24 cellular contexts compared by ENCODE assay signal in the genomic region with DNA sequence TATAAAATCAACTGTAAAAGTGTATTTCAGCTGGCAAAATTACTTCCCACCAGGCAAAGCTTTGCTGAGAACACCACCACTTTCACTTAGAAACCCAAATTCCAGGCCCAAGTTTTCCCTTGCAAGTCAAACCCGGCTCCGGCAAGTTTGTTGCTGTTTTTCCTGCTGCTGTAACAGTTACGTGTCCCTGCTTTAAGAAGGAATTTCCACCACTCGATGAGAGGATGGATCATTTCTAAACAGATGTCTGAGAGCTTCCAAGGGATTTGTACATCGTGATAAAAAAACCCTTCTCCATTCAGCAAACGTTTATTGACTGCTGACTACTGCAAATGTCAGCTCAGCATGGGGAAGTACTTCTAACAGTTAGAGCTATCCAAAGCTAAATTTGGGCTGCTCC. TPM values are rescaled to one million over a fixed set of nuclear protein-coding genes. Genes with fewer than 3 reads are reported as not detected.
A peak's percentile ranks its signal among the peaks of the same experiment; 100 is the strongest.
DNase-seq lines count a peak whose midpoint lies in the region; ATAC-seq, FAIRE-seq and TF ChIP-seq lines count a peak whose summit lies in the region.
"Had no signal": no experiment of that assay in that cellular context is flagged by ENCODE, and none has a peak within 500 bp of the region (broad histone marks: within the 10 kb centered on the region; RNA-seq: fewer than 3 reads in every experiment).

No MANE protein-coding gene starts in this region.

- intact Hi-C loops in heart left ventricle (cut with DNase I), result loop anchor here in 1 of 10 donors (10.0 kb wide), 1 partner anchor 513 kb away; no protein-coding TSS in a partner anchor
- intact Hi-C loops in Right ventricle myocardium inferior (cut with DNase I), result loop anchor here (10.0 kb wide), 1 partner anchor 513 kb away; no protein-coding TSS in a partner anchor

- no peaks in the 10 kb centered on the region for H3K27me3 ChIP-seq in heart left ventricle
- H3K27me3 ChIP-seq in adipocyte (replicated peaks; ENCODE audit: control insufficient read depth, insufficient read depth, low read length), result no peaks in the 10 kb centered on the region
- H3K27me3 ChIP-seq in suprapubic skin, result no peaks in the 10 kb centered on the region
- H3K27me3 ChIP-seq: thyroid gland had no signal

- H3K36me3 ChIP-seq in heart left ventricle (no peaks in the 10 kb centered on the region), adipocyte (ENCODE audit: control insufficient read depth, insufficient read depth, low read length, severe bottlenecking) (no peaks in the 10 kb centered on the region), suprapubic skin (no peaks in the 10 kb centered on the region)
- H3K36me3 ChIP-seq: thyroid gland had no signal

- H3K4me3 ChIP-seq in heart left ventricle, result no peak overlapping the region
- no peak overlapping the region for H3K4me3 ChIP-seq in adipocyte (ENCODE audit: low read length)
- H3K4me3 ChIP-seq in suprapubic skin, result no peak overlapping the region
- H3K4me3 ChIP-seq: thyroid gland had no signal

- no peaks in the 10 kb centered on the region for H3K9me3 ChIP-seq in heart left ventricle
- no peaks in the 10 kb centered on the region for H3K9me3 ChIP-seq in adipocyte (ENCODE audit: control insufficient read depth, low read length)
- no peaks in the 10 kb centered on the region for H3K9me3 ChIP-seq in suprapubic skin
- H3K9me3 ChIP-seq: thyroid gland had no signal

- H3K9ac ChIP-seq in adipocyte (ENCODE audit: low read length), result peak overlapping the region; percentile 39

- TF ChIP-seq CTCF in heart left ventricle (IDR thresholded peaks at IDR 0.05), result no peak
- TF ChIP-seq CTCF in suprapubic skin (IDR thresholded peaks at IDR 0.05), result no peak

- H3K4me1 ChIP-seq in heart left ventricle, result peaks cover 0 to 31% (median 16%) of the 10 kb centered on the region in 12 donors
- peaks cover 7% of the 10 kb centered on the region for H3K4me1 ChIP-seq in adipocyte (ENCODE audit: control insufficient read depth, insufficient read depth, low read length)
- peaks cover 27% of the 10 kb centered on the region for H3K4me1 ChIP-seq in suprapubic skin
- H3K4me1 ChIP-seq: thyroid gland had no signal

- TF ChIP-seq EP300 in suprapubic skin (IDR thresholded peaks at IDR 0.05), result no peak

- ATAC-seq in heart left ventricle (no peak), Right ventricle myocardium inferior (no peak)
- ATAC-seq: activated CD8-positive, alpha-beta T cell treated with anti-CD3 and anti-CD28 coated beads for 36 hours; naive thymus-derived CD4-positive, alpha-beta T cell had no signal

- TF ChIP-seq POLR2A in heart left ventricle (IDR thresholded peaks at IDR 0.05) (no peak), suprapubic skin (IDR thresholded peaks at IDR 0.05) (no peak), GM12891 (IDR thresholded peaks at IDR 0.05; ENCODE audit: low read depth, low read length) (no peak)

- no peak for DNase-seq in heart left ventricle
- DNase-seq in Right ventricle myocardium inferior (ENCODE audit: missing footprints), result no peak
- DNase-seq in adipocyte (ENCODE audit: low read depth), result peak; percentile 38
- DNase-seq in hepatic stellate cell (ENCODE audit: low spot score), result peak; percentile 31
- no peak for DNase-seq in suprapubic skin (ENCODE audit: low spot score in 2 of 2)
- no peak for DNase-seq in HuH-7 (ENCODE audit: low spot score)
- DNase-seq in stimulated activated CD4-positive, alpha-beta T cell treated with anti-CD3 and anti-CD28 coated beads, Interleukin-4, amount 100 ng/mL, for 24 hours, result no peak
- no peak for DNase-seq in GM12891 (ENCODE audit: insufficient read length, low spot score)
- DNase-seq: activated B cell treated with CpG ODN at 0.5 μM for 24 hours; activated CD8-positive, alpha-beta T cell treated with anti-CD3 and anti-CD28 coated beads for 36 hours; activated T-cell treated with anti-CD3 and anti-CD28 coated beads, Interleukin-2, amount 50 U/mL, for 48 hours; CD4-positive, alpha-beta T cell; cortex of kidney; H7; naive thymus-derived CD4-positive, alpha-beta T cell; NCI-H2029; NCI-H446 treated with DMSO at 0.1 percent for 48 hours; SHP77 treated with DMSO at 0.1 percent for 48 hours; thyroid gland had no signal

- no peak for FAIRE-seq in GM12891 (lab: Jason Lieb, UNC)
- FAIRE-seq: endothelial cell of umbilical vein had no signal

- WGBS in heart left ventricle, 4 donors, result 10 to 36% (median 31%) methylated on average over 6 of the region's 6 CpGs
- 18% methylated on average over 6 of the region's 6 CpGs for WGBS in suprapubic skin

- H3K27ac ChIP-seq in heart left ventricle, result peak overlapping the region in 9 of 12 donors; percentile 3 to 60 (median 25)
- H3K27ac ChIP-seq in suprapubic skin, result peak overlapping the region; percentile 50
- H3K27ac ChIP-seq: thyroid gland had no signal

TF ChIP-seq in GM12891, 5 proteins besides CTCF, POLR2A, EP300 and RAD21:
- TF ChIP-seq TAF1 (IDR thresholded peaks at IDR 0.05; ENCODE audit: low read depth, low read length), result no peak
- no peak for TF ChIP-seq POU2F2 (IDR thresholded peaks at IDR 0.05; ENCODE audit: low read depth, low read length)
- TF ChIP-seq PAX5 (IDR thresholded peaks at IDR 0.05; ENCODE audit: insufficient read depth, low read length, severe bottlenecking), result no peak
- no peak for TF ChIP-seq POLR2AphosphoS5 (IDR thresholded peaks at IDR 0.05; ENCODE audit: low read depth, low read length)
- no peak for TF ChIP-seq SPI1 (IDR thresholded peaks at IDR 0.05; ENCODE audit: low read depth, low read length)

RNA-seq across cellular contexts. Expression of gene P2RX3, which starts 19.7 kb away (rescaled TPM):
- total RNA-seq in heart left ventricle, result 1 to 10 TPM in 7 of 9 donors, under 1 TPM in 2; 0.63 to 7.1 (median 1.5) TPM
- under 1 TPM; 0.35 to 0.72 TPM for polyA plus RNA-seq in heart left ventricle
- total RNA-seq in Right ventricle myocardium inferior, result 3.2 TPM
- total RNA-seq in suprapubic skin, result not detected
- not detected for polyA plus RNA-seq in GM12891 (2012; ENCODE audit: low read depth, missing spikeins)
- total RNA-seq: A673; activated B cell treated with CpG ODN at 0.5 μM for 24 hours; activated CD8-positive, alpha-beta T cell treated with anti-CD3 and anti-CD28 coated beads for 36 hours; CD4-positive, alpha-beta T cell; endothelial cell of umbilical vein; glomerular endothelial cell; H7; lung microvascular endothelial cell; naive thymus-derived CD4-positive, alpha-beta T cell; thyroid gland had no signal
- polyA plus RNA-seq: endothelial cell of umbilical vein; IgD-negative memory B cell; naive thymus-derived CD4-positive, alpha-beta T cell had no signal

RNA-seq across cellular contexts. Expression of gene SSRP1, which starts 22.1 kb away (rescaled TPM):
- total RNA-seq in heart left ventricle (10 to 100 TPM; 31.8 to 60.4 (median 41.6) TPM), Right ventricle myocardium inferior (33.8 TPM), suprapubic skin (10 to 100 TPM; 59.9 to 96.5 (median 67.9) TPM)
- 10 to 100 TPM; 21.8 to 86.5 TPM for polyA plus RNA-seq in heart left ventricle
- polyA plus RNA-seq in GM12891 (2012; ENCODE audit: low read depth, missing spikeins), result 89.8 TPM

RNA-seq across cellular contexts. Expression of gene PRG3, which starts 23.1 kb away (rescaled TPM):
- not detected for total RNA-seq in heart left ventricle
- polyA plus RNA-seq in heart left ventricle, result not detected
- total RNA-seq in Right ventricle myocardium inferior, result not detected
- total RNA-seq in suprapubic skin, result not detected
- not detected for polyA plus RNA-seq in GM12891 (2012; ENCODE audit: low read depth, missing spikeins)
- total RNA-seq: A673; activated B cell treated with CpG ODN at 0.5 μM for 24 hours; activated CD8-positive, alpha-beta T cell treated with anti-CD3 and anti-CD28 coated beads for 36 hours; CD4-positive, alpha-beta T cell; endothelial cell of umbilical vein; glomerular endothelial cell; H7; lung microvascular endothelial cell; naive thymus-derived CD4-positive, alpha-beta T cell; thyroid gland had no signal
- polyA plus RNA-seq: endothelial cell of umbilical vein; IgD-negative memory B cell; naive thymus-derived CD4-positive, alpha-beta T cell had no signal

RNA-seq across cellular contexts. Expression of gene PRG2, which starts 32.6 kb away (rescaled TPM):
- total RNA-seq in heart left ventricle, result under 1 TPM in 4 of 9 donors, not detected in 5; 0.14 to 0.27 (median 0.22) TPM
- under 1 TPM in 1 of 2 donors, not detected in 1; 0.04 TPM for polyA plus RNA-seq in heart left ventricle
- total RNA-seq in Right ventricle myocardium inferior, result not detected
- 1 to 10 TPM in 1 of 4 donors, under 1 TPM in 1, not detected in 2; 0.36 to 1.8 TPM for total RNA-seq in suprapubic skin
- polyA plus RNA-seq in GM12891 (2012; ENCODE audit: low read depth, missing spikeins), result 0.85 TPM
- total RNA-seq: A673, glomerular endothelial cell, H7, lung microvascular endothelial cell had no signal
- polyA plus RNA-seq: IgD-negative memory B cell; naive thymus-derived CD4-positive, alpha-beta T cell had no signal

RNA-seq across cellular contexts. Expression of gene TNKS1BP1, which starts 33.1 kb away (rescaled TPM):
- total RNA-seq in heart left ventricle (10 to 100 TPM; 25.3 to 68.3 (median 33.1) TPM), Right ventricle myocardium inferior (51.2 TPM), suprapubic skin (100 to 1,000 TPM; 241 to 276 (median 272) TPM)
- polyA plus RNA-seq in heart left ventricle, result 10 to 100 TPM; 36.9 to 45.3 TPM
- polyA plus RNA-seq in GM12891 (2012; ENCODE audit: low read depth, missing spikeins), result 6.6 TPM

Comparison
In these comparisons a context has a peak if more than half of its experiments do, and no peak if none do; other contexts are left out.
1. DNase-seq: peak in adipocyte (single experiment) and hepatic stellate cell (single experiment); none in heart left ventricle (0 of 5), Right ventricle myocardium inferior (single experiment), suprapubic skin (0 of 2), HuH-7 (single experiment), stimulated activated CD4-positive, alpha-beta T cell treated with anti-CD3 and anti-CD28 coated beads, Interleukin-4, amount 100 ng/mL, for 24 hours (single experiment) and GM12891 (single experiment).